Comparison of ENCODE assay signal across 13 cellular contexts in the genomic region with DNA sequence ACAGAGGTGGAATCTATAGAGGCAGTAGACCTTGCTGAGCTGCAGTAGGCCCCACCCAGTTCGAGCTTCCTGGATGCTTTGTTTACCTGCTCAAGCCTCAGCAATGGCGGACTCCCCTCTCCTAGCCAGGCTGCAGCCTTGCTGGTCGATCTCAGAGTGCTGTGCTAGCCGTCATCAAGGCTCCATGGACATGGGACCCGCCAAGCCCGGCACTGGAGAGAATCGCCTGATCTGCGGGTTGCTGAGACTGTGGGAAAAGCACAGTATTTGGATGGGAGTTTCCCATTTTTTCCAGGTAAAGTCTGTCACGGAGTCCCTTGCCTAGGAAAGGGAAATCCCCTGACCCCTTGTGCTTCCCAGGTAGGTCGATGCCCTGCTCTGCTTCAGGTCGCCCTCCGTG.
"Had no signal": no experiment of that assay in that cellular context is flagged by ENCODE, and none has a peak within 500 bp of the region (broad histone marks: within the 10 kb centered on the region; RNA-seq: fewer than 3 reads in every experiment).

No MANE protein-coding gene starts in this region.

- ATAC-seq: activated CD4-positive, alpha-beta T cell treated with anti-CD3 and anti-CD28 coated beads for 36 hours; stimulated activated memory B cell treated with anti-CD40 and anti-IgM and Interleukin-4, amounts not matched to agents 10 μg/mL and 1 μg/mL and 100 μg/mL, for 72 hours; WTC11 had no signal

- DNase-seq: activated CD4-positive, alpha-beta T cell treated with anti-CD3 and anti-CD28 coated beads for 36 hours; activated CD4-positive, alpha-beta T cell treated with anti-CD3 and anti-CD28 coated beads, Interleukin-2, amount 50 U/mL, for 48 hours; activated T-cell treated with anti-CD3 and anti-CD28 coated beads for 4 hours; cerebellar nuclear complex; dermis blood vessel endothelial cell; effector memory CD4-positive, alpha-beta T cell; occipital lobe; spleen; stimulated activated CD4-positive, alpha-beta T cell treated with anti-CD3 and anti-CD28 coated beads, Interleukin-4, amount 100 ng/mL, for 4 hours had no signal

- H3K27me3 ChIP-seq: esophagus muscularis mucosa, spleen had no signal

- H3K4me3 ChIP-seq: esophagus muscularis mucosa, spleen, thoracic aorta had no signal

- H3K27ac ChIP-seq: esophagus muscularis mucosa, spleen, thoracic aorta had no signal

- H3K9me3 ChIP-seq: thoracic aorta had no signal

- H3K36me3 ChIP-seq: esophagus muscularis mucosa, spleen, thoracic aorta had no signal

- H3K4me1 ChIP-seq: esophagus muscularis mucosa, spleen had no signal
